ENCODE assay signal across 22 cellular contexts in genomic region chr4:154574311-154574710, GRCh38.
"Had no signal": no experiment of that assay in that cellular context is flagged by ENCODE, and none has a peak within 500 bp of the region (broad histone marks: within the 10 kb centered on the region; RNA-seq: fewer than 3 reads in every experiment).

No MANE protein-coding gene starts in this region.

- H3K27me3 ChIP-seq: Peyer's patch, SJCRH30 had no signal

- H3K36me3 ChIP-seq: Peyer's patch, SJCRH30 had no signal

- DNase-seq: Karpas-422, KG1, MM.1S, NCI-H1092 treated with DMSO at 0.1 percent for 48 hours, NCI-H1436, NCI-H187, NCI-H2029, NCI-H2081 treated with DMSO at 0.1 percent for 48 hours, NCI-H2171, NCI-H226, NCI-H446, NCI-H510A, NCI-H524 treated with DMSO at 0.1 percent for 48 hours, NCI-H69, NCI-H774, PC-3, Peyer's patch, SHP77 treated with DMSO at 0.1 percent for 48 hours, SJCRH30 had no signal

- H3K27ac ChIP-seq: HL-60, Peyer's patch, SJCRH30 had no signal

- H3K4me3 ChIP-seq: Peyer's patch, SJCRH30 had no signal

- H3K4me1 ChIP-seq: Peyer's patch, SJCRH30 had no signal

- ATAC-seq: PC-3, Right ventricle myocardium inferior, SK-N-SH treated with all-trans-retinoic acid at 6 μM for 48 hours had no signal

- H3K9me3 ChIP-seq: Peyer's patch, SJCRH30 had no signal
